Comparison of ENCODE assay signal across 17 cellular contexts in genomic region chr21:16633851-16634521, GRCh38.
DNase-seq lines count a peak whose midpoint lies in the region; ATAC-seq and TF ChIP-seq lines count a peak whose summit lies in the region.
"Had no signal": no experiment of that assay in that cellular context is flagged by ENCODE, and none has a peak within 500 bp of the region (broad histone marks: within the 10 kb centered on the region; RNA-seq: fewer than 3 reads in every experiment).

No MANE protein-coding gene starts in this region.

- ATAC-seq in HG02642 (IDR thresholded peaks at IDR 0.05; ENCODE audit: poor library complexity, unreplicated experiment): no peak
- ATAC-seq: body of pancreas; effector memory CD8-positive, alpha-beta T cell had no signal

- CTCF ChIA-PET in HEK293 (lab: Yijun Ruan, JAX): interaction anchor here (0.7 kb wide), 1 partner anchor 842 kb away, joined by 3 read pairs; no protein-coding TSS in a partner anchor

- H3K4me1 Mint-ChIP-seq in endodermal cell: peaks cover 13% of the 10 kb centered on the region
- H3K4me1 Mint-ChIP-seq: IgD-negative memory B cell had no signal

- no peaks in the 10 kb centered on the region for H3K27me3 ChIP-seq in endodermal cell (ENCODE audit: control insufficient read depth, insufficient read depth, low read length, poor library complexity, severe bottlenecking)
- H3K27me3 ChIP-seq: BLaER1, body of pancreas had no signal

- no peak for TF ChIP-seq POLR2A in erythroblast (IDR thresholded peaks at IDR 0.05; ENCODE audit: low read length)

- H3K9me3 ChIP-seq in HEK293 (ENCODE audit: control insufficient read depth, insufficient read depth, low read depth, low read length) (no peaks in the 10 kb centered on the region), endodermal cell (ENCODE audit: control insufficient read depth, low read length) (peaks cover under 1% of the 10 kb centered on the region)
- H3K9me3 ChIP-seq: BLaER1, body of pancreas had no signal

- H3K27me3 Mint-ChIP-seq in endodermal cell (ENCODE audit: insufficient read depth): no peaks in the 10 kb centered on the region
- H3K27me3 Mint-ChIP-seq: effector memory CD8-positive, alpha-beta T cell; IgD-negative memory B cell; stimulated activated naive CD8-positive, alpha-beta T cell treated with anti-CD3 and anti-CD28 coated beads, Interleukin-15, Interleukin-2, amounts not matched to agents 100 ng/mL and 50 ng/mL, for 24 hours had no signal

- no peaks in the 10 kb centered on the region for H3K36me3 Mint-ChIP-seq in endodermal cell (ENCODE audit: low read depth)
- H3K36me3 Mint-ChIP-seq: IgD-negative memory B cell had no signal

- H3K36me3 ChIP-seq in HEK293 (ENCODE audit: control insufficient read depth in 2 of 2, insufficient read depth in 1 of 2, low read length in 2 of 2): no peaks in the 10 kb centered on the region
- H3K36me3 ChIP-seq in endodermal cell (ENCODE audit: control insufficient read depth, insufficient read depth, low read length): no peaks in the 10 kb centered on the region
- H3K36me3 ChIP-seq: BLaER1, WERI-Rb-1 had no signal

- H3K4me1 ChIP-seq in HEK293 (ENCODE audit: control insufficient read depth, insufficient read depth, low read length) (peaks cover 18% of the 10 kb centered on the region), endodermal cell (ENCODE audit: control insufficient read depth, insufficient read depth, low read length) (no peaks in the 10 kb centered on the region)
- H3K4me1 ChIP-seq: body of pancreas had no signal

- H3K27ac ChIP-seq in HEK293 (ENCODE audit: extremely low read depth, low read depth, low read length) (no peak overlapping the region), endodermal cell (ENCODE audit: low read depth, low read length) (no peak overlapping the region)
- H3K27ac ChIP-seq: BLaER1, body of pancreas, WERI-Rb-1 had no signal

- no peak overlapping the region for H3K9ac ChIP-seq in endodermal cell (ENCODE audit: extremely low read depth, low read length, poor library complexity, severe bottlenecking)
- H3K9ac ChIP-seq: BLaER1 had no signal

- POLR2A ChIA-PET in HEK293 (lab: Yijun Ruan, JAX): no interaction called here

- no peak overlapping the region for H3K4me3 Mint-ChIP-seq in endodermal cell
- H3K4me3 Mint-ChIP-seq: effector memory CD8-positive, alpha-beta T cell; IgD-negative memory B cell; stimulated activated naive CD8-positive, alpha-beta T cell treated with anti-CD3 and anti-CD28 coated beads, Interleukin-15, Interleukin-2, amounts not matched to agents 100 ng/mL and 50 ng/mL, for 24 hours had no signal

- TF ChIP-seq CTCF in HEK293 (tag by site-specific recombination; IDR thresholded peaks at IDR 0.05) (no peak), endodermal cell (conservative IDR thresholded peaks at IDR 0.05) (no peak)

- H3K4me3 ChIP-seq in HEK293 (ENCODE audit: low read depth, low read length) (no peak overlapping the region), endodermal cell (ENCODE audit: low read length) (no peak overlapping the region)
- H3K4me3 ChIP-seq: BLaER1, body of pancreas had no signal

- 93 to 94% methylated on average over 3 of the region's 3 CpGs for whole genome bisulfite sequencing in endodermal cell (ENCODE audit: insufficient coverage in 1 of 2, insufficient read length in 1 of 2), 2 experiments

- DNase-seq in NCI-H345 treated with DMSO at 0.1 percent for 48 hours (lab: John Stamatoyannopoulos, UW; ENCODE audit: unreplicated experiment) (peak; percentile 58), erythroblast (lab: John Stamatoyannopoulos, UW) (peak; percentile 14 to 47), myocyte (ENCODE audit: low read depth) (peak; percentile 44), endodermal cell (no peak), DMS79 (lab: John Stamatoyannopoulos, UW) (no peak)
- DNase-seq in activated effector memory CD4-positive, alpha-beta T cell treated with Interleukin-2 at 50 U/mL for 16 hours: no peak
- DNase-seq: body of pancreas; DMS153; effector memory CD8-positive, alpha-beta T cell; NCI-H226; small intestine; WERI-Rb-1 had no signal

- H3K9me3 Mint-ChIP-seq in endodermal cell: no peaks in the 10 kb centered on the region
- H3K9me3 Mint-ChIP-seq: stimulated activated naive CD8-positive, alpha-beta T cell treated with anti-CD3 and anti-CD28 coated beads, Interleukin-15, Interleukin-2, amounts not matched to agents 100 ng/mL and 50 ng/mL, for 24 hours had no signal

- no peak overlapping the region for H3K27ac Mint-ChIP-seq in endodermal cell
- H3K27ac Mint-ChIP-seq: effector memory CD8-positive, alpha-beta T cell; IgD-negative memory B cell; stimulated activated naive CD8-positive, alpha-beta T cell treated with anti-CD3 and anti-CD28 coated beads, Interleukin-15, Interleukin-2, amounts not matched to agents 100 ng/mL and 50 ng/mL, for 24 hours had no signal

TF ChIP-seq in HEK293, 187 proteins besides CTCF, POLR2A, EP300 and RAD21:
- peak; percentile 58 for TF ChIP-seq PRDM4 (tag by site-specific recombination; IDR thresholded peaks at IDR 0.05)
- TF ChIP-seq SCRT1 (tag by site-specific recombination; IDR thresholded peaks at IDR 0.05; ENCODE audit: borderline replicate concordance): no peak

Comparison
In these comparisons a context has a peak if more than half of its experiments do, and no peak if none do; other contexts are left out.
1. DNase-seq: peak in NCI-H345 treated with DMSO at 0.1 percent for 48 hours (single experiment), erythroblast (2 of 2) and myocyte (single experiment); none in endodermal cell (single experiment), DMS79 (single experiment) and activated effector memory CD4-positive, alpha-beta T cell treated with Interleukin-2 at 50 U/mL for 16 hours (single experiment).